Comparison of ENCODE assay signal across 9 cellular contexts in genomic region chr1:175742790-175743459, GRCh38. TPM values are rescaled to one million over a fixed set of nuclear protein-coding genes. Genes with fewer than 3 reads are reported as not detected.
DNase-seq lines count a peak whose midpoint lies in the region; ATAC-seq and TF ChIP-seq lines count a peak whose summit lies in the region.
"Had no signal": no experiment of that assay in that cellular context is flagged by ENCODE, and none has a peak within 500 bp of the region (broad histone marks: within the 10 kb centered on the region; RNA-seq: fewer than 3 reads in every experiment).

No MANE protein-coding gene starts in this region.

- H3K27ac ChIP-seq in body of pancreas: no peak overlapping the region

- H3K4me3 Mint-ChIP-seq in stimulated activated effector memory CD8-positive, alpha-beta T cell treated with anti-CD3 and anti-CD28 coated beads, Interleukin-12 subunit alpha, Interleukin-12 subunit beta, amount 100 ng/mL, for 72 hours: no peak overlapping the region
- no peak overlapping the region for H3K4me3 Mint-ChIP-seq in glutamatergic neuron (ENCODE audit: unreplicated experiment)
- H3K4me3 Mint-ChIP-seq: nephron had no signal

- H3K4me3 ChIP-seq in body of pancreas: no peak overlapping the region

- intact Hi-C loops in body of pancreas (cut with DNase I): no loop called here

- no peaks in the 10 kb centered on the region for H3K9me3 ChIP-seq in body of pancreas

- no peak for TF ChIP-seq CTCF in body of pancreas (IDR thresholded peaks at IDR 0.05)
- no peak for TF ChIP-seq CTCF in glutamatergic neuron (IDR thresholded peaks at IDR 0.05; ENCODE audit: partially characterized antibody, unreplicated experiment)

- H3K27ac Mint-ChIP-seq in stimulated activated effector memory CD8-positive, alpha-beta T cell treated with anti-CD3 and anti-CD28 coated beads, Interleukin-12 subunit alpha, Interleukin-12 subunit beta, amount 100 ng/mL, for 72 hours: no peak overlapping the region
- no peak overlapping the region for H3K27ac Mint-ChIP-seq in glutamatergic neuron (ENCODE audit: unreplicated experiment)
- H3K27ac Mint-ChIP-seq: nephron had no signal

- peak; percentile 43 for DNase-seq in COLO668 (lab: John Stamatoyannopoulos, UW; ENCODE audit: unreplicated experiment)
- DNase-seq in M059J (ENCODE audit: low read depth): peak; percentile 31
- peak in 2 of 4 donors; percentile 13 to 15 for DNase-seq in body of pancreas
- DNase-seq in kidney tubule cell (ENCODE audit: low spot score): peak; percentile 16
- DNase-seq in stimulated activated effector memory CD8-positive, alpha-beta T cell treated with anti-CD3 and anti-CD28 coated beads, Interleukin-12 subunit alpha, Interleukin-12 subunit beta, amount 100 ng/mL, for 72 hours (ENCODE audit: low spot score in 2 of 2): no peak
- DNase-seq in glutamatergic neuron: no peak

- no peaks in the 10 kb centered on the region for H3K36me3 Mint-ChIP-seq in stimulated activated effector memory CD8-positive, alpha-beta T cell treated with anti-CD3 and anti-CD28 coated beads, Interleukin-12 subunit alpha, Interleukin-12 subunit beta, amount 100 ng/mL, for 72 hours
- no peaks in the 10 kb centered on the region for H3K36me3 Mint-ChIP-seq in glutamatergic neuron (ENCODE audit: unreplicated experiment)

- H3K4me1 Mint-ChIP-seq in stimulated activated effector memory CD8-positive, alpha-beta T cell treated with anti-CD3 and anti-CD28 coated beads, Interleukin-12 subunit alpha, Interleukin-12 subunit beta, amount 100 ng/mL, for 72 hours: peaks cover 7% of the 10 kb centered on the region
- H3K4me1 Mint-ChIP-seq in glutamatergic neuron (ENCODE audit: low read depth, unreplicated experiment): no peaks in the 10 kb centered on the region
- H3K4me1 Mint-ChIP-seq: nephron had no signal

- TF ChIP-seq POLR2A in body of pancreas (IDR thresholded peaks at IDR 0.05): no peak

- peaks cover 8% of the 10 kb centered on the region for H3K27me3 Mint-ChIP-seq in glutamatergic neuron (ENCODE audit: unreplicated experiment)

- H3K9me3 Mint-ChIP-seq in stimulated activated effector memory CD8-positive, alpha-beta T cell treated with anti-CD3 and anti-CD28 coated beads, Interleukin-12 subunit alpha, Interleukin-12 subunit beta, amount 100 ng/mL, for 72 hours: peaks cover 2% of the 10 kb centered on the region
- H3K9me3 Mint-ChIP-seq in glutamatergic neuron (ENCODE audit: unreplicated experiment): peaks cover 1% of the 10 kb centered on the region
- H3K9me3 Mint-ChIP-seq: nephron had no signal

- peaks cover 9% of the 10 kb centered on the region for H3K4me1 ChIP-seq in body of pancreas

- no peaks in the 10 kb centered on the region for H3K36me3 ChIP-seq in body of pancreas (replicated peaks in 1 of 2; ENCODE audit: insufficient read depth in 1 of 2, low read depth in 2 of 2)

- 13 to 18% methylated on average over 18 of the region's 18 CpGs for WGBS in body of pancreas, 2 donors

- ATAC-seq in body of pancreas (peak; percentile 40), GM21526 (IDR thresholded peaks at IDR 0.05; ENCODE audit: low FRiP score, unreplicated experiment) (no peak), HG02840 (IDR thresholded peaks at IDR 0.05; ENCODE audit: low FRiP score, unreplicated experiment) (no peak)
- no peak for ATAC-seq in stimulated activated effector memory CD8-positive, alpha-beta T cell treated with anti-CD3 and anti-CD28 coated beads, Interleukin-12 subunit alpha, Interleukin-12 subunit beta, amount 100 ng/mL, for 72 hours

- H3K27me3 ChIP-seq in body of pancreas: peaks cover 0 to 7% of the 10 kb centered on the region in 2 donors

RNA-seq across cellular contexts. Expression of gene TNR, which starts 0.5 kb away (rescaled TPM):
- not detected in 2 replicates for total RNA-seq in M059J (2014; rRNA removed; shearing (Covaris generic))
- total RNA-seq in body of pancreas: under 1 TPM in 1 of 2 donors, not detected in 1; 0.26 TPM
- total RNA-seq in glutamatergic neuron (ENCODE audit: unreplicated experiment): 0.10 TPM

Comparison
In these comparisons a context has a peak if more than half of its experiments do, and no peak if none do; other contexts are left out.
1. DNase-seq: peak in COLO668 (single experiment), M059J (single experiment) and kidney tubule cell (single experiment); none in stimulated activated effector memory CD8-positive, alpha-beta T cell treated with anti-CD3 and anti-CD28 coated beads, Interleukin-12 subunit alpha, Interleukin-12 subunit beta, amount 100 ng/mL, for 72 hours (0 of 2) and glutamatergic neuron (single experiment).